Comparison of ENCODE assay signal across 1 cellular context in the genomic region with DNA sequence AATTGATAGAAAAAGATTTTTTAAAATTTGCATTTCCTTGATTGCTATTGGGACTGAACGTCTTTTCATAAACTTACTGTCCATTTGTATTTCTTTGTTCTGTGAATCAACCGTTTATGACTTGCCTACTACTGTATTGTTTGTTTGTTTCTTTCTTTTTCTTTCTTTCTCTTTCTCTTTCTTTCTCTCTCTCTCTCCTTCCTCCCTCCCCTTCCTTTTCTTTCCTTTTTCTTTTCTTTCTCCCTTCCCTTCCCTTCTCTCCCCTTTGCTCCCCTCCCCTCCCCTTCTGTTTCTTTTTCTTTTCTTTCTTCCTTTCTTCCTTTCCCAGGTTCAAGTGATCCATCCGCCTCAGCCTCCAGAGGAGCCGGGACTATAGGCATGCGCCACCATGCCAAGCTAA.
TF ChIP-seq lines count a peak whose summit lies in the region.

No MANE protein-coding gene starts in this region.

TF ChIP-seq in GM23338, 12 proteins besides CTCF, POLR2A, EP300 and RAD21 (continued from another document):
- TF ChIP-seq, protein P1, sequence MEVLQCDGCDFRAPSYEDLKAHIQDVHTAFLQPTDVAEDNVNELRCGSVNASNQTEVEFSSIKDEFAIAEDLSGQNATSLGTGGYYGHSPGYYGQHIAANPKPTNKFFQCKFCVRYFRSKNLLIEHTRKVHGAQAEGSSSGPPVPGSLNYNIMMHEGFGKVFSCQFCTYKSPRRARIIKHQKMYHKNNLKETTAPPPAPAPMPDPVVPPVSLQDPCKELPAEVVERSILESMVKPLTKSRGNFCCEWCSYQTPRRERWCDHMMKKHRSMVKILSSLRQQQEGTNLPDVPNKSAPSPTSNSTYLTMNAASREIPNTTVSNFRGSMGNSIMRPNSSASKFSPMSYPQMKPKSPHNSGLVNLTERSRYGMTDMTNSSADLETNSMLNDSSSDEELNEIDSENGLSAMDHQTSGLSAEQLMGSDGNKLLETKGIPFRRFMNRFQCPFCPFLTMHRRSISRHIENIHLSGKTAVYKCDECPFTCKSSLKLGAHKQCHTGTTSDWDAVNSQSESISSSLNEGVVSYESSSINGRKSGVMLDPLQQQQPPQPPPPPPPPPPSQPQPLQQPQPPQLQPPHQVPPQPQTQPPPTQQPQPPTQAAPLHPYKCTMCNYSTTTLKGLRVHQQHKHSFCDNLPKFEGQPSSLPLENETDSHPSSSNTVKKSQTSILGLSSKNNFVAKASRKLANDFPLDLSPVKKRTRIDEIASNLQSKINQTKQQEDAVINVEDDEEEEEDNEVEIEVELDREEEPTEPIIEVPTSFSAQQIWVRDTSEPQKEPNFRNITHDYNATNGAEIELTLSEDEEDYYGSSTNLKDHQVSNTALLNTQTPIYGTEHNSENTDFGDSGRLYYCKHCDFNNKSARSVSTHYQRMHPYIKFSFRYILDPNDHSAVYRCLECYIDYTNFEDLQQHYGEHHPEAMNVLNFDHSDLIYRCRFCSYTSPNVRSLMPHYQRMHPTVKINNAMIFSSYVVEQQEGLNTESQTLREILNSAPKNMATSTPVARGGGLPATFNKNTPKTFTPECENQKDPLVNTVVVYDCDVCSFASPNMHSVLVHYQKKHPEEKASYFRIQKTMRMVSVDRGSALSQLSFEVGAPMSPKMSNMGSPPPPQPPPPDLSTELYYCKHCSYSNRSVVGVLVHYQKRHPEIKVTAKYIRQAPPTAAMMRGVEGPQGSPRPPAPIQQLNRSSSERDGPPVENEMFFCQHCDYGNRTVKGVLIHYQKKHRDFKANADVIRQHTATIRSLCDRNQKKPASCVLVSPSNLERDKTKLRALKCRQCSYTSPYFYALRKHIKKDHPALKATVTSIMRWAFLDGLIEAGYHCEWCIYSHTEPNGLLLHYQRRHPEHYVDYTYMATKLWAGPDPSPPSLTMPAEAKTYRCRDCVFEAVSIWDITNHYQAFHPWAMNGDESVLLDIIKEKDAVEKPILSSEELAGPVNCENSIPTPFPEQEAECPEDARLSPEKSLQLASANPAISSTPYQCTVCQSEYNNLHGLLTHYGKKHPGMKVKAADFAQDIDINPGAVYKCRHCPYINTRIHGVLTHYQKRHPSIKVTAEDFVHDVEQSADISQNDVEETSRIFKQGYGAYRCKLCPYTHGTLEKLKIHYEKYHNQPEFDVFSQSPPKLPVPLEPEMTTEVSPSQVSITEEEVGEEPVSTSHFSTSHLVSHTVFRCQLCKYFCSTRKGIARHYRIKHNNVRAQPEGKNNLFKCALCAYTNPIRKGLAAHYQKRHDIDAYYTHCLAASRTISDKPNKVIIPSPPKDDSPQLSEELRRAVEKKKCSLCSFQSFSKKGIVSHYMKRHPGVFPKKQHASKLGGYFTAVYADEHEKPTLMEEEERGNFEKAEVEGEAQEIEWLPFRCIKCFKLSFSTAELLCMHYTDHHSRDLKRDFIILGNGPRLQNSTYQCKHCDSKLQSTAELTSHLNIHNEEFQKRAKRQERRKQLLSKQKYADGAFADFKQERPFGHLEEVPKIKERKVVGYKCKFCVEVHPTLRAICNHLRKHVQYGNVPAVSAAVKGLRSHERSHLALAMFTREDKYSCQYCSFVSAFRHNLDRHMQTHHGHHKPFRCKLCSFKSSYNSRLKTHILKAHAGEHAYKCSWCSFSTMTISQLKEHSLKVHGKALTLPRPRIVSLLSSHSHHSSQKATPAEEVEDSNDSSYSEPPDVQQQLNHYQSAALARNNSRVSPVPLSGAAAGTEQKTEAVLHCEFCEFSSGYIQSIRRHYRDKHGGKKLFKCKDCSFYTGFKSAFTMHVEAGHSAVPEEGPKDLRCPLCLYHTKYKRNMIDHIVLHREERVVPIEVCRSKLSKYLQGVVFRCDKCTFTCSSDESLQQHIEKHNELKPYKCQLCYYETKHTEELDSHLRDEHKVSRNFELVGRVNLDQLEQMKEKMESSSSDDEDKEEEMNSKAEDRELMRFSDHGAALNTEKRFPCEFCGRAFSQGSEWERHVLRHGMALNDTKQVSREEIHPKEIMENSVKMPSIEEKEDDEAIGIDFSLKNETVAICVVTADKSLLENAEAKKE (CRISPR knock-in tag; IDR thresholded peaks at IDR 0.05), result no peak
- TF ChIP-seq ZNF114 (CRISPR knock-in tag; IDR thresholded peaks at IDR 0.05), result no peak
- TF ChIP-seq STAT1 (IDR thresholded peaks at IDR 0.05; ENCODE audit: unreplicated experiment), result no peak
- no peak for TF ChIP-seq EZH2 (IDR thresholded peaks at IDR 0.05; ENCODE audit: low read depth, unreplicated experiment)
- TF ChIP-seq CREB1 (CRISPR knock-in tag; IDR thresholded peaks at IDR 0.05; ENCODE audit: low read depth), result no peak
- no peak for TF ChIP-seq ZNF331 (CRISPR knock-in tag; IDR thresholded peaks at IDR 0.05; ENCODE audit: low read depth)
- no peak for TF ChIP-seq EZH2phosphoT487 (IDR thresholded peaks at IDR 0.05; ENCODE audit: unreplicated experiment)
- no peak for TF ChIP-seq NANOG (IDR thresholded peaks at IDR 0.05; ENCODE audit: borderline replicate concordance)
- TF ChIP-seq JUNB (IDR thresholded peaks at IDR 0.05; ENCODE audit: unreplicated experiment), result no peak
- TF ChIP-seq, protein P2, sequence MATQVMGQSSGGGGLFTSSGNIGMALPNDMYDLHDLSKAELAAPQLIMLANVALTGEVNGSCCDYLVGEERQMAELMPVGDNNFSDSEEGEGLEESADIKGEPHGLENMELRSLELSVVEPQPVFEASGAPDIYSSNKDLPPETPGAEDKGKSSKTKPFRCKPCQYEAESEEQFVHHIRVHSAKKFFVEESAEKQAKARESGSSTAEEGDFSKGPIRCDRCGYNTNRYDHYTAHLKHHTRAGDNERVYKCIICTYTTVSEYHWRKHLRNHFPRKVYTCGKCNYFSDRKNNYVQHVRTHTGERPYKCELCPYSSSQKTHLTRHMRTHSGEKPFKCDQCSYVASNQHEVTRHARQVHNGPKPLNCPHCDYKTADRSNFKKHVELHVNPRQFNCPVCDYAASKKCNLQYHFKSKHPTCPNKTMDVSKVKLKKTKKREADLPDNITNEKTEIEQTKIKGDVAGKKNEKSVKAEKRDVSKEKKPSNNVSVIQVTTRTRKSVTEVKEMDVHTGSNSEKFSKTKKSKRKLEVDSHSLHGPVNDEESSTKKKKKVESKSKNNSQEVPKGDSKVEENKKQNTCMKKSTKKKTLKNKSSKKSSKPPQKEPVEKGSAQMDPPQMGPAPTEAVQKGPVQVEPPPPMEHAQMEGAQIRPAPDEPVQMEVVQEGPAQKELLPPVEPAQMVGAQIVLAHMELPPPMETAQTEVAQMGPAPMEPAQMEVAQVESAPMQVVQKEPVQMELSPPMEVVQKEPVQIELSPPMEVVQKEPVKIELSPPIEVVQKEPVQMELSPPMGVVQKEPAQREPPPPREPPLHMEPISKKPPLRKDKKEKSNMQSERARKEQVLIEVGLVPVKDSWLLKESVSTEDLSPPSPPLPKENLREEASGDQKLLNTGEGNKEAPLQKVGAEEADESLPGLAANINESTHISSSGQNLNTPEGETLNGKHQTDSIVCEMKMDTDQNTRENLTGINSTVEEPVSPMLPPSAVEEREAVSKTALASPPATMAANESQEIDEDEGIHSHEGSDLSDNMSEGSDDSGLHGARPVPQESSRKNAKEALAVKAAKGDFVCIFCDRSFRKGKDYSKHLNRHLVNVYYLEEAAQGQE (IDR thresholded peaks at IDR 0.05; ENCODE audit: unreplicated experiment), result no peak
- TF ChIP-seq, protein P3, sequence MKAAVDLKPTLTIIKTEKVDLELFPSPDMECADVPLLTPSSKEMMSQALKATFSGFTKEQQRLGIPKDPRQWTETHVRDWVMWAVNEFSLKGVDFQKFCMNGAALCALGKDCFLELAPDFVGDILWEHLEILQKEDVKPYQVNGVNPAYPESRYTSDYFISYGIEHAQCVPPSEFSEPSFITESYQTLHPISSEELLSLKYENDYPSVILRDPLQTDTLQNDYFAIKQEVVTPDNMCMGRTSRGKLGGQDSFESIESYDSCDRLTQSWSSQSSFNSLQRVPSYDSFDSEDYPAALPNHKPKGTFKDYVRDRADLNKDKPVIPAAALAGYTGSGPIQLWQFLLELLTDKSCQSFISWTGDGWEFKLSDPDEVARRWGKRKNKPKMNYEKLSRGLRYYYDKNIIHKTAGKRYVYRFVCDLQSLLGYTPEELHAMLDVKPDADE (IDR thresholded peaks at IDR 0.05), result no peak
